In the genomic region with DNA sequence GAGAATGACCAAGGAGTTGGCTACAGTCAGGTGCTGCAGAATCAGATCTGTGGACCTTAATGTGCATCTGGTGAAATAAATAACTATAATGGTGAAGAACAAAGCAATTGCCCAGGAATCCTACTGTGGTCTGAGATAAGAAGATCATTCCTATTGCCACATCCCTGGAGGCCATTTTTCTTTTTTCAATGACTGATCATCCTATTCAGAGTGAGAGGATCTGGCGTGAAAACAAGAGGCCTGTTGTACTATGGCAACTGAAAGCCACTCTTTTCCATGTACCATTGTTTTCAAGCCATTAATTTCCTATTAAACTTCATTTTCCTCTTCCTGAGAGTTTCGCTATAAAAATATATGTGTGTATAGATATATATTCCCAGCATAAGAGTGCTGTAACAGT, we compare ENCODE assay signal across 3 cellular contexts. TPM values are rescaled to one million over a fixed set of nuclear protein-coding genes. Genes with fewer than 3 reads are reported as not detected.
"Had no signal": no experiment of that assay in that cellular context is flagged by ENCODE, and none has a peak within 500 bp of the region (broad histone marks: within the 10 kb centered on the region; RNA-seq: fewer than 3 reads in every experiment).

No MANE protein-coding gene starts in this region.

RNA-seq across cellular contexts. Expression of a gene that starts 11.5 kb away (rescaled TPM):
- total RNA-seq: activated CD8-positive, alpha-beta T cell treated with anti-CD3 and anti-CD28 coated beads, Interleukin-2, amount 10 ng/mL, durations not matched to agents 7 days and 5 days; skeletal muscle tissue; subcutaneous adipose tissue had no signal
